Comparison of ENCODE assay signal across 8 cellular contexts in genomic region chr6:42368156-42368555, GRCh38.
DNase-seq lines count a peak whose midpoint lies in the region; ATAC-seq and TF ChIP-seq lines count a peak whose summit lies in the region.

No MANE protein-coding gene starts in this region.

- peak overlapping the region; percentile 93 for H3K27ac Mint-ChIP-seq in activated CD8-positive, alpha-beta T cell treated with anti-CD3 and anti-CD28 coated beads for 36 hours
- no peak overlapping the region for H3K27ac Mint-ChIP-seq in progenitor cell of endocrine pancreas

- TF ChIP-seq EP300 in tibial nerve (IDR thresholded peaks at IDR 0.05): no peak

- no peaks in the 10 kb centered on the region for H3K36me3 ChIP-seq in tibial nerve
- H3K36me3 ChIP-seq in SJCRH30: no peaks in the 10 kb centered on the region

- no peak for TF ChIP-seq POLR2A in tibial nerve (IDR thresholded peaks at IDR 0.05)

- H3K27me3 Mint-ChIP-seq in activated CD8-positive, alpha-beta T cell treated with anti-CD3 and anti-CD28 coated beads for 36 hours: no peaks in the 10 kb centered on the region
- no peaks in the 10 kb centered on the region for H3K27me3 Mint-ChIP-seq in progenitor cell of endocrine pancreas

- ATAC-seq in HG02973 (IDR thresholded peaks at IDR 0.05; ENCODE audit: unreplicated experiment): peak; percentile 30
- peak; percentile 94 for ATAC-seq in activated CD8-positive, alpha-beta T cell treated with anti-CD3 and anti-CD28 coated beads for 36 hours

- no peaks in the 10 kb centered on the region for H3K9me3 ChIP-seq in tibial nerve
- H3K9me3 ChIP-seq in SJCRH30 (replicated peaks): no peaks in the 10 kb centered on the region

- peaks cover 65% of the 10 kb centered on the region for H3K4me1 Mint-ChIP-seq in activated CD8-positive, alpha-beta T cell treated with anti-CD3 and anti-CD28 coated beads for 36 hours (ENCODE audit: low read depth)
- no peaks in the 10 kb centered on the region for H3K4me1 Mint-ChIP-seq in progenitor cell of endocrine pancreas (ENCODE audit: low read depth)

- H3K9me3 Mint-ChIP-seq in activated CD8-positive, alpha-beta T cell treated with anti-CD3 and anti-CD28 coated beads for 36 hours: no peaks in the 10 kb centered on the region
- H3K9me3 Mint-ChIP-seq in progenitor cell of endocrine pancreas (ENCODE audit: low read depth): no peaks in the 10 kb centered on the region

- POLR2A ChIA-PET in activated CD8-positive, alpha-beta T cell treated with anti-CD3 and anti-CD28 coated beads for 36 hours (lab: Charles Lee): interaction anchor here (0.6 to 4.6 kb wide), 12 partner anchors 9 to 328 kb away, joined by 3 to 47 read pairs (median 4); no protein-coding TSS in a partner anchor

- H3K4me3 ChIP-seq in tibial nerve (no peak overlapping the region), SJCRH30 (no peak overlapping the region)

- H3K27ac ChIP-seq in tibial nerve (peak overlapping the region in 1 of 4 donors; percentile 44), SJCRH30 (no peak overlapping the region)

- H3K4me1 ChIP-seq in tibial nerve (peaks cover 0 to 19% (median 2%) of the 10 kb centered on the region in 4 donors), SJCRH30 (no peaks in the 10 kb centered on the region)

- 78 to 88% methylated on average over 6 of the region's 6 CpGs for WGBS in tibial nerve, 2 donors

- H3K36me3 Mint-ChIP-seq in activated CD8-positive, alpha-beta T cell treated with anti-CD3 and anti-CD28 coated beads for 36 hours (ENCODE audit: low read depth): peaks cover 6% of the 10 kb centered on the region
- no peaks in the 10 kb centered on the region for H3K36me3 Mint-ChIP-seq in progenitor cell of endocrine pancreas (ENCODE audit: insufficient read depth)

- CTCF ChIA-PET in activated CD8-positive, alpha-beta T cell treated with anti-CD3 and anti-CD28 coated beads for 36 hours (lab: Charles Lee): interaction anchor here (1.0 to 2.1 kb wide), 7 partner anchors 10 to 180 kb away, joined by 4 to 13 read pairs (median 5); no protein-coding TSS in a partner anchor

- no peak for TF ChIP-seq CTCF in activated CD8-positive, alpha-beta T cell treated with anti-CD3 and anti-CD28 coated beads for 36 hours (IDR thresholded peaks at IDR 0.05)
- TF ChIP-seq CTCF in progenitor cell of endocrine pancreas (IDR thresholded peaks at IDR 0.05; ENCODE audit: unreplicated experiment) (no peak), tibial nerve (IDR thresholded peaks at IDR 0.05) (no peak)

- H3K4me3 Mint-ChIP-seq in activated CD8-positive, alpha-beta T cell treated with anti-CD3 and anti-CD28 coated beads for 36 hours: peak overlapping the region; percentile 69
- no peak overlapping the region for H3K4me3 Mint-ChIP-seq in progenitor cell of endocrine pancreas (ENCODE audit: low read depth)

- intact Hi-C loops in activated CD8-positive, alpha-beta T cell treated with anti-CD3 and anti-CD28 coated beads for 36 hours (cut with micrococcal nuclease): no loop called here

- DNase-seq in AML-193 (lab: John Stamatoyannopoulos, UW): peak; percentile 16 to 23
- DNase-seq in activated CD8-positive, alpha-beta T cell treated with anti-CD3 and anti-CD28 coated beads for 36 hours: peak; percentile 91
- peak; percentile 11 for DNase-seq in middle frontal gyrus (ENCODE audit: extremely low spot score, low spot score)
- no peak for DNase-seq in progenitor cell of endocrine pancreas (ENCODE audit: low spot score, unreplicated experiment)
- no peak for DNase-seq in COLO829 (ENCODE audit: low spot score)
- DNase-seq in tibial nerve (ENCODE audit: low spot score in 2 of 2): no peak
- DNase-seq in SJCRH30: no peak

- H3K27me3 ChIP-seq in tibial nerve (no peaks in the 10 kb centered on the region), SJCRH30 (no peaks in the 10 kb centered on the region)

Comparison
In these comparisons a context has a peak if more than half of its experiments do, and no peak if none do; other contexts are left out.
1. DNase-seq: peak in AML-193 (2 of 2), activated CD8-positive, alpha-beta T cell treated with anti-CD3 and anti-CD28 coated beads for 36 hours (single experiment) and middle frontal gyrus (single experiment); none in progenitor cell of endocrine pancreas (single experiment), COLO829 (single experiment), tibial nerve (0 of 2) and SJCRH30 (0 of 2).